In the genomic region with DNA sequence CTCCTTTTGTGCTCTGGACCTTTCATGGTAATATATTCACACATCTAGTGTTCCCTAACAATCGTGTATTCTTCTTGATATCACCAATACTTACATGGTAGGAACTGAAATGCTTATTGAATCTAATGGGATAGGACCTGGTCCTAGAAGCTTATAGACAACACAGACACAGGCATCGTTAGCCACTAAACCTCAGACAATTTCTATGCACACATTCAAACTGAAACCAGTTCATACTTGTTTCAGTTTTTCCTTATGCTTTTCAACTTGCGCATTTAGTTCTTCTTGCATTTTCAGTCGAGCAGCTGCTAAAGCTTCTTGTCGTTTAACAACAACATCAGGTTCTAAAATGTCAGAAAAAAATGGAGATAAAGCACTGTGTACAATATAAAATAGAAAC, we compare ENCODE assay signal across 1 cellular context.
TF ChIP-seq lines count a peak whose summit lies in the region.

No MANE protein-coding gene starts in this region.

TF ChIP-seq in HepG2, 621 proteins besides CTCF, POLR2A, EP300 and RAD21:
- TF ChIP-seq, protein P1, sequence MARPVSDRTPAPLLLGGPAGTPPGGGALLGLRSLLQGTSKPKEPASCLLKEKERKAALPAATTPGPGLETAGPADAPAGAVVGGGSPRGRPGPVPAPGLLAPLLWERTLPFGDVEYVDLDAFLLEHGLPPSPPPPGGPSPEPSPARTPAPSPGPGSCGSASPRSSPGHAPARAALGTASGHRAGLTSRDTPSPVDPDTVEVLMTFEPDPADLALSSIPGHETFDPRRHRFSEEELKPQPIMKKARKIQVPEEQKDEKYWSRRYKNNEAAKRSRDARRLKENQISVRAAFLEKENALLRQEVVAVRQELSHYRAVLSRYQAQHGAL (CRISPR knock-in tag; IDR thresholded peaks at IDR 0.05; ENCODE audit: not compliant biosample characterization) = no peak
- TF ChIP-seq, protein P2, sequence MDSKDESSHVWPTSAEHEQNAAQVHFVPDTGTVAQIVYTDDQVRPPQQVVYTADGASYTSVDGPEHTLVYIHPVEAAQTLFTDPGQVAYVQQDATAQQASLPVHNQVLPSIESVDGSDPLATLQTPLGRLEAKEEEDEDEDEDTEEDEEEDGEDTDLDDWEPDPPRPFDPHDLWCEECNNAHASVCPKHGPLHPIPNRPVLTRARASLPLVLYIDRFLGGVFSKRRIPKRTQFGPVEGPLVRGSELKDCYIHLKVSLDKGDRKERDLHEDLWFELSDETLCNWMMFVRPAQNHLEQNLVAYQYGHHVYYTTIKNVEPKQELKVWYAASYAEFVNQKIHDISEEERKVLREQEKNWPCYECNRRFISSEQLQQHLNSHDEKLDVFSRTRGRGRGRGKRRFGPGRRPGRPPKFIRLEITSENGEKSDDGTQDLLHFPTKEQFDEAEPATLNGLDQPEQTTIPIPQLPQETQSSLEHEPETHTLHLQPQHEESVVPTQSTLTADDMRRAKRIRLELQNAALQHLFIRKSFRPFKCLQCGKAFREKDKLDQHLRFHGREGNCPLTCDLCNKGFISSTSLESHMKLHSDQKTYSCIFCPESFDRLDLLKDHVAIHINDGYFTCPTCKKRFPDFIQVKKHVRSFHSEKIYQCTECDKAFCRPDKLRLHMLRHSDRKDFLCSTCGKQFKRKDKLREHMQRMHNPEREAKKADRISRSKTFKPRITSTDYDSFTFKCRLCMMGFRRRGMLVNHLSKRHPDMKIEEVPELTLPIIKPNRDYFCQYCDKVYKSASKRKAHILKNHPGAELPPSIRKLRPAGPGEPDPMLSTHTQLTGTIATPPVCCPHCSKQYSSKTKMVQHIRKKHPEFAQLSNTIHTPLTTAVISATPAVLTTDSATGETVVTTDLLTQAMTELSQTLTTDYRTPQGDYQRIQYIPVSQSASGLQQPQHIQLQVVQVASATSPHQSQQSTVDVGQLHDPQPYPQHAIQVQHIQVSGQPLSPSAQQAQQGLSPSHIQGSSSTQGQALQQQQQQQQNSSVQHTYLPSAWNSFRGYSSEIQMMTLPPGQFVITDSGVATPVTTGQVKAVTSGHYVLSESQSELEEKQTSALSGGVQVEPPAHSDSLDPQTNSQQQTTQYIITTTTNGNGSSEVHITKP (CRISPR knock-in tag; IDR thresholded peaks at IDR 0.05; ENCODE audit: low read depth) = no peak
- TF ChIP-seq, protein P3, sequence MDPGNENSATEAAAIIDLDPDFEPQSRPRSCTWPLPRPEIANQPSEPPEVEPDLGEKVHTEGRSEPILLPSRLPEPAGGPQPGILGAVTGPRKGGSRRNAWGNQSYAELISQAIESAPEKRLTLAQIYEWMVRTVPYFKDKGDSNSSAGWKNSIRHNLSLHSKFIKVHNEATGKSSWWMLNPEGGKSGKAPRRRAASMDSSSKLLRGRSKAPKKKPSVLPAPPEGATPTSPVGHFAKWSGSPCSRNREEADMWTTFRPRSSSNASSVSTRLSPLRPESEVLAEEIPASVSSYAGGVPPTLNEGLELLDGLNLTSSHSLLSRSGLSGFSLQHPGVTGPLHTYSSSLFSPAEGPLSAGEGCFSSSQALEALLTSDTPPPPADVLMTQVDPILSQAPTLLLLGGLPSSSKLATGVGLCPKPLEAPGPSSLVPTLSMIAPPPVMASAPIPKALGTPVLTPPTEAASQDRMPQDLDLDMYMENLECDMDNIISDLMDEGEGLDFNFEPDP (CRISPR knock-in tag; conservative IDR thresholded peaks at IDR 0.05) = no peak
TF ChIP-seq in HepG2: peak in this region for 0.
